27 cellular contexts compared by ENCODE assay signal in genomic region chr17:73466704-73467433, GRCh38.
"Had no signal": no experiment of that assay in that cellular context is flagged by ENCODE, and none has a peak within 500 bp of the region (broad histone marks: within the 10 kb centered on the region; RNA-seq: fewer than 3 reads in every experiment).

No MANE protein-coding gene starts in this region.

- H3K4me2 ChIP-seq: KMS-11, SK-N-SH had no signal

- H3K27ac ChIP-seq: ascending aorta, body of pancreas, KMS-11, Peyer's patch, RWPE1, SJCRH30, VCaP had no signal

- H3K27me3 Mint-ChIP-seq: activated CD4-positive, alpha-beta memory T cell treated with anti-CD3 and anti-CD28 coated beads, Interleukin-2, amount 10 ng/mL, durations not matched to agents 7 days and 5 days; activated CD4-positive, alpha-beta T cell treated with anti-CD3 and anti-CD28 coated beads for 36 hours had no signal

- DNase-seq: activated CD4-positive, alpha-beta memory T cell treated with anti-CD3 and anti-CD28 coated beads, Interleukin-2, amount 10 ng/mL, durations not matched to agents 7 days and 5 days; activated CD4-positive, alpha-beta T cell treated with anti-CD3 and anti-CD28 coated beads for 36 hours; activated CD4-positive, alpha-beta T cell treated with anti-CD3 and anti-CD28 coated beads, Interleukin-2, amount 50 U/mL, for 1 hour; activated naive CD4-positive, alpha-beta T cell treated with anti-CD3 and anti-CD28 coated beads, Interleukin-2, amount 50 U/mL, for 16 hours; activated T-cell treated with anti-CD3 and anti-CD28 coated beads for 4 hours; activated T-cell treated with anti-CD3 and anti-CD28 coated beads, Interleukin-2, amount 50 U/mL, for 48 hours; amniotic stem cell; body of pancreas; central memory CD4-positive, alpha-beta T cell; MG63; NCI-H1105; NCI-H1436; NCI-H1694 treated with DMSO at 0.1 percent for 48 hours; NCI-H2029 treated with DMSO at 0.1 percent for 48 hours; NCI-H345; NCI-H510A; NCI-H774; NK-92 treated with Interleukin-12 subunit alpha and Interleukin-12 subunit beta, amount 100 ng/mL, for 24 hours; Peyer's patch; Right ventricle myocardium superior; SJCRH30; SK-N-SH; T-helper 1 cell had no signal

- H3K4me1 ChIP-seq: ascending aorta, body of pancreas, Peyer's patch, SJCRH30 had no signal

- H3K36me3 ChIP-seq: ascending aorta, MG63, Peyer's patch had no signal

- ATAC-seq: activated CD4-positive, alpha-beta T cell treated with anti-CD3 and anti-CD28 coated beads for 36 hours; body of pancreas had no signal

- H3K27me3 ChIP-seq: ascending aorta, MG63, Peyer's patch, SJCRH30 had no signal

- H3K9ac ChIP-seq: KMS-11, SK-N-SH had no signal

- H3K27ac Mint-ChIP-seq: activated CD4-positive, alpha-beta memory T cell treated with anti-CD3 and anti-CD28 coated beads, Interleukin-2, amount 10 ng/mL, durations not matched to agents 7 days and 5 days; activated CD4-positive, alpha-beta T cell treated with anti-CD3 and anti-CD28 coated beads for 36 hours had no signal

- H3K9me3 Mint-ChIP-seq: activated CD4-positive, alpha-beta memory T cell treated with anti-CD3 and anti-CD28 coated beads, Interleukin-2, amount 10 ng/mL, durations not matched to agents 7 days and 5 days had no signal

- H3K4me3 ChIP-seq: ascending aorta, body of pancreas, MG63, Peyer's patch, SJCRH30 had no signal

- H3K4me1 Mint-ChIP-seq: activated CD4-positive, alpha-beta memory T cell treated with anti-CD3 and anti-CD28 coated beads, Interleukin-2, amount 10 ng/mL, durations not matched to agents 7 days and 5 days; activated CD4-positive, alpha-beta T cell treated with anti-CD3 and anti-CD28 coated beads for 36 hours had no signal

- H3K4me3 Mint-ChIP-seq: activated CD4-positive, alpha-beta memory T cell treated with anti-CD3 and anti-CD28 coated beads, Interleukin-2, amount 10 ng/mL, durations not matched to agents 7 days and 5 days; activated CD4-positive, alpha-beta T cell treated with anti-CD3 and anti-CD28 coated beads for 36 hours had no signal

- H3K9me3 ChIP-seq: ascending aorta, body of pancreas, MG63, Peyer's patch, SJCRH30, SK-N-SH had no signal
